Comparison of ENCODE assay signal across 8 cellular contexts in the genomic region with DNA sequence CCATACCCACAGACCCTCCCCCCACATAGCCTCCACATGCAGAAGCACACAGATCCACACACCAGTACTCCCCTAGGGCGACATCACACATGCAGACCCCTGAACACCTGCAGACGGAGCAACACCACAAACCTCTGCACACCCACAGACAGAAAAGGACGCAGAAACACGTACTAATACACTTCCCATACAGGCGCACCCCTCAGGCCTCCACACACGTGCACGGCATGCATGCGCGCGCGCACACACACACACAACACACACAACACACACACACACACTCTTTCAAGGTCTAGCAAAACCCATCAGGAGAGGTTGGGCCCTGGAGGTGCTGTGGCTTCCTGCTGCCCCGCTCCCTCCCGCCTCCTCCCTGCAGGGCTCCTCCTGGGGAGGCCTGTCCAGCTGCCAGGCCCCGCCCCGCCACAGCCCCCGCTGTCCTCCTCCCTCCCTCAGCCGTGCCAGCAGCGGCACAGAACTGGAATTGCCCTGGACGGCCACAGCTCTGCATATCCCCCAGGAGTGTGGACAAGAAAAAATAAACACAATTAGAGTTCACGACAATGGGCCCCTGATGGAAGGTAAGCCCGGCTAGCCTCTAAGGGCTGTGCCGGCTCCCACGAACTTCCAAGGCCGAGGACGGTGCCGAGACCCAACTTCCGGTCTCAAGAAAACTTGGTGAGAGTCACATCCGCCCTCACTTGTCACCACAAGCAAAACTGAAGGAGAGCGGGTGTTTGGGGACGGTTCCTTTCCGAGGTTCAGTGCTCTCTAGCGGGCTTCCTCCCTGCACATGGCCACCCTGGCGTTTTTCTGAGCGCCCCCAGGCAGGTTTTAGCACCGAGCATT. TPM values are rescaled to one million over a fixed set of nuclear protein-coding genes. Genes with fewer than 3 reads are reported as not detected.
A peak's percentile ranks its signal among the peaks of the same experiment; 100 is the strongest.
DNase-seq lines count a peak whose midpoint lies in the region; ATAC-seq and TF ChIP-seq lines count a peak whose summit lies in the region.

No MANE protein-coding gene starts in this region.

- no peak for TF ChIP-seq CTCF in omental fat pad (IDR thresholded peaks at IDR 0.05)

- H3K4me3 ChIP-seq in HUES48 (ENCODE audit: low read depth, low read length): peak overlapping the region; percentile 89
- H3K4me3 ChIP-seq in SJSA1: peak overlapping the region; percentile 30
- peak overlapping the region; percentile 80 for H3K4me3 ChIP-seq in thymus (ENCODE audit: low read length)

- peak; percentile 52 for ATAC-seq in GM21390 (IDR thresholded peaks at IDR 0.05; ENCODE audit: unreplicated experiment)
- ATAC-seq in omental fat pad (ENCODE audit: low FRiP score): peak; percentile 47

- no peaks in the 10 kb centered on the region for H3K27me3 ChIP-seq in HUES48 (ENCODE audit: control insufficient read depth, insufficient read depth, low read length)
- no peaks in the 10 kb centered on the region for H3K27me3 ChIP-seq in SJSA1 (replicated peaks)
- no peaks in the 10 kb centered on the region for H3K27me3 ChIP-seq in thymus (ENCODE audit: control insufficient read depth, insufficient read depth)

- H3K9ac ChIP-seq in HUES48 (ENCODE audit: low read depth, low read length): peak overlapping the region; percentile 21

- no peaks in the 10 kb centered on the region for H3K9me3 ChIP-seq in HUES48 (ENCODE audit: control insufficient read depth, insufficient read depth, low read length)
- no peaks in the 10 kb centered on the region for H3K9me3 ChIP-seq in SJSA1 (replicated peaks)
- no peaks in the 10 kb centered on the region for H3K9me3 ChIP-seq in thymus (ENCODE audit: control insufficient read depth)

- peak overlapping the region; percentile 94 for H3K27ac ChIP-seq in HUES48 (ENCODE audit: low read depth, low read length)
- H3K27ac ChIP-seq in SJSA1: peak overlapping the region; percentile 77
- peak overlapping the region; percentile 100 for H3K27ac ChIP-seq in thymus (ENCODE audit: low read depth)

- under 1% methylated on average over 35 of the region's 35 CpGs for WGBS in thymus

- DNase-seq in DMS 273 treated with DMSO at 0.1 percent for 48 hours (lab: John Stamatoyannopoulos, UW) (peak; percentile 63), SJSA1 (ENCODE audit: low read depth in 1 of 2, low spot score in 2 of 2) (peak; percentile 94), germinal center (ENCODE audit: low spot score) (peak; percentile 71), omental fat pad (ENCODE audit: low spot score) (peak; percentile 44)
- DNase-seq in activated naive CD4-positive, alpha-beta T cell treated with Interleukin-2 at 50 U/mL for 16 hours: peak; percentile 74

- peaks cover 64% of the 10 kb centered on the region for H3K4me1 ChIP-seq in HUES48 (ENCODE audit: control insufficient read depth, insufficient read depth, low read length)
- H3K4me1 ChIP-seq in SJSA1 (replicated peaks): peaks cover 62% of the 10 kb centered on the region
- peaks cover 19% of the 10 kb centered on the region for H3K4me1 ChIP-seq in thymus (ENCODE audit: control insufficient read depth, insufficient read depth, low read length)

- H3K36me3 ChIP-seq in HUES48 (ENCODE audit: control insufficient read depth, insufficient read depth, low read length) (peaks cover 23% of the 10 kb centered on the region), SJSA1 (peaks cover 31% of the 10 kb centered on the region), thymus (ENCODE audit: control insufficient read depth, insufficient read depth) (peaks cover 34% of the 10 kb centered on the region)

RNA-seq across cellular contexts. Expression of gene ZFP36L2, which starts 6.8 kb away (rescaled TPM):
- 1.9 and 4.0 TPM in 2 replicates for total RNA-seq in SJSA1 (2014; rRNA removed; shearing (Covaris generic))
- 100 to 1,000 TPM in 1 of 4 donors, 10 to 100 TPM in 3; 93.9 to 141 (median 95.4) TPM for total RNA-seq in omental fat pad
- polyA plus RNA-seq in thymus: 412 TPM

Comparison
In these comparisons a context has a peak if more than half of its experiments do, and no peak if none do; other contexts are left out.
1. Peak in every context shown above with its lines: DNase-seq, ATAC-seq, H3K4me3 ChIP-seq and H3K27ac ChIP-seq.
2. DNase-seq: peak in every context shown above with its lines; median percentile 94 in SJSA1; 74 in activated naive CD4-positive, alpha-beta T cell treated with Interleukin-2 at 50 U/mL for 16 hours; 71 in germinal center; 63 in DMS 273 treated with DMSO at 0.1 percent for 48 hours; 44 in omental fat pad.
3. H3K4me3 ChIP-seq: peak in every context shown above with its lines; median percentile 89 in HUES48; 80 in thymus; 30 in SJSA1.
4. RNA of gene ZFP36L2, which starts 6.8 kb away (total RNA-seq): 93.9 to 141 TPM in omental fat pad; 1.9 to 4.0 TPM in SJSA1; every median in the first group is over 10 times any median in the second.